1 cellular context compared by ENCODE assay signal in the genomic region with DNA sequence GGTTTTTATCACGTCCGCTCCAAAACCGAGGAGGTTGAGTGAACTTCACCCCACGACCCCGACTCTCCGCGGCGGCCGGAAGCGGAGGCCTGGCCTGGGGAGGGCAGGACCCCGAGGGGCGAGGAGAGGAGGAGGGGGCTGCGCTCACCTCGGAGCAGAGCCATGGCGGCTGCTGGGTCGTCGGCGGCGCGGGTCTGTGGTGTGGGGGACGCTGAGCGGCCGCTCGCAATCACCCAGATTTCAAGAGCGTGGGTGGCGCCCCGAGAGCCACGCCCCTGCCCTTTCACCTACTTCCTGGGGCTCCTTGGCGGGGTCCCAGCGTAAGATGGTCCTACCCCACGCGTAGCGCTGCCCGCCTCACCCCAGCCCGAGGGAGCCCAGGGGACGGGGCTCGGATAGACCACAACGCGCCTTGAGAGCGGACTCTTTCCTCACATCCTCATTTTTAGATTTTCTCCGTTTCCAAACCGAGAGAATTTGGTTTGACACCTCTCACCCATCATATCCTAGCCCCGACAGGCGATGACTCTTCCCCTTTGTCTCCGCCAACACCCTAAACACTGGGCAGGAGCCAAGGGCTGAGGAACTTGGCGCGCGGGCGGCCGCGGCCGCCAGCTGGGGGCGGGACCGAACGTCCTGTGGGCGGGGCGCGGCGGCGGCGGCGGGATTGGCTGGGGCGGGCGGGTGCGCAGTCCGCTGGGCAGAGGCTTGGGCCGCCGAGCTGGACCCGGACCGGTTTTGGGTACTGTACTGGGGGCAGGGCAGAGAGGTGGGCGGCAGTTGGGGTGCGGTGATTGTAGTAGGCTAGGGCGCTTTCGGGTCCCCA.
TF ChIP-seq lines count a peak whose summit lies in the region.

A gene with protein sequence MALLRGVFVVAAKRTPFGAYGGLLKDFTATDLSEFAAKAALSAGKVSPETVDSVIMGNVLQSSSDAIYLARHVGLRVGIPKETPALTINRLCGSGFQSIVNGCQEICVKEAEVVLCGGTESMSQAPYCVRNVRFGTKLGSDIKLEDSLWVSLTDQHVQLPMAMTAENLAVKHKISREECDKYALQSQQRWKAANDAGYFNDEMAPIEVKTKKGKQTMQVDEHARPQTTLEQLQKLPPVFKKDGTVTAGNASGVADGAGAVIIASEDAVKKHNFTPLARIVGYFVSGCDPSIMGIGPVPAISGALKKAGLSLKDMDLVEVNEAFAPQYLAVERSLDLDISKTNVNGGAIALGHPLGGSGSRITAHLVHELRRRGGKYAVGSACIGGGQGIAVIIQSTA (minus strand): TSS at position 213 of the 826 bp plus-strand sequence. CDS start 49 bp downstream, at position 164.

TF ChIP-seq in H1, 55 proteins besides CTCF, POLR2A, EP300 and RAD21 (continued from another document):
- TF ChIP-seq PHF8 (conservative IDR thresholded peaks at IDR 0.05; ENCODE audit: low read depth, low read length) (peak; percentile 83), POLR2AphosphoS5 (IDR thresholded peaks at IDR 0.05; ENCODE audit: low read depth, low read length) (peak; percentile 71), RXRA (IDR thresholded peaks at IDR 0.05; ENCODE audit: insufficient read depth, low read depth, low read length) (no peak), NANOG (IDR thresholded peaks at IDR 0.05; ENCODE audit: insufficient read depth, low read depth, low read length, poor library complexity, severe bottlenecking) (no peak), TAF7 (optimal IDR thresholded peaks at IDR 0.05; ENCODE audit: borderline replicate concordance, low read depth, low read length) (peak; percentile 40), SAP30 (IDR thresholded peaks at IDR 0.05; ENCODE audit: insufficient read depth, insufficient replicate concordance, low read length) (no peak), BCL11A (IDR thresholded peaks at IDR 0.05; ENCODE audit: low read depth in 2 of 2, low read length in 2 of 2) (no peak), SP2 (IDR thresholded peaks at IDR 0.05; ENCODE audit: low read length) (no peak), EZH2 (IDR thresholded peaks at IDR 0.05; ENCODE audit: low read depth, low read length, severe bottlenecking) (no peak), BRCA1 (IDR thresholded peaks at IDR 0.05; ENCODE audit: low read depth, low read length) (no peak), CTBP2 (IDR thresholded peaks at IDR 0.05; ENCODE audit: borderline replicate concordance, insufficient read depth, insufficient read length, low read length) (no peak), RBBP5 (IDR thresholded peaks at IDR 0.05; ENCODE audit: borderline replicate concordance, low read depth, low read length) (peak; percentile 77), TAF1 (IDR thresholded peaks at IDR 0.05; ENCODE audit: low read depth, low read length) (peak; percentile 79), TEAD4 (IDR thresholded peaks at IDR 0.05; ENCODE audit: low read depth, low read length) (no peak), HDAC2 (IDR thresholded peaks at IDR 0.05; ENCODE audit: borderline replicate concordance in 1 of 2, low read depth in 2 of 2, low read length in 2 of 2) (0 out of 4 replicates have a peak, but pooled peaks of 1 of the 2 experiments have one; percentile 5), JUND (IDR thresholded peaks at IDR 0.05; ENCODE audit: low read length) (no peak), EGR1 (IDR thresholded peaks at IDR 0.05; ENCODE audit: borderline replicate concordance, low read depth, low read length) (peak; percentile 79; the same call in 1 of the 2 replicates), SRF (IDR thresholded peaks at IDR 0.05; ENCODE audit: low read depth, low read length) (no peak), FOSL1 (IDR thresholded peaks at IDR 0.05; ENCODE audit: insufficient read depth, low read depth, low read length) (no peak), SP1 (IDR thresholded peaks at IDR 0.05; ENCODE audit: low read depth, low read length) (no peak), KDM4A (IDR thresholded peaks at IDR 0.05; ENCODE audit: low read depth, low read length, severe bottlenecking) (no peak)
- TF ChIP-seq, protein P1, sequence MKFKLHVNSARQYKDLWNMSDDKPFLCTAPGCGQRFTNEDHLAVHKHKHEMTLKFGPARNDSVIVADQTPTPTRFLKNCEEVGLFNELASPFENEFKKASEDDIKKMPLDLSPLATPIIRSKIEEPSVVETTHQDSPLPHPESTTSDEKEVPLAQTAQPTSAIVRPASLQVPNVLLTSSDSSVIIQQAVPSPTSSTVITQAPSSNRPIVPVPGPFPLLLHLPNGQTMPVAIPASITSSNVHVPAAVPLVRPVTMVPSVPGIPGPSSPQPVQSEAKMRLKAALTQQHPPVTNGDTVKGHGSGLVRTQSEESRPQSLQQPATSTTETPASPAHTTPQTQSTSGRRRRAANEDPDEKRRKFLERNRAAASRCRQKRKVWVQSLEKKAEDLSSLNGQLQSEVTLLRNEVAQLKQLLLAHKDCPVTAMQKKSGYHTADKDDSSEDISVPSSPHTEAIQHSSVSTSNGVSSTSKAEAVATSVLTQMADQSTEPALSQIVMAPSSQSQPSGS (IDR thresholded peaks at IDR 0.05; ENCODE audit: low read length), result no peak
